ENCODE assay signal across 28 cellular contexts in genomic region chr2:199370150-199370780, GRCh38.
DNase-seq lines count a peak whose midpoint lies in the region; ATAC-seq, FAIRE-seq and TF ChIP-seq lines count a peak whose summit lies in the region.
"Had no signal": no experiment of that assay in that cellular context is flagged by ENCODE, and none has a peak within 500 bp of the region (broad histone marks: within the 10 kb centered on the region; RNA-seq: fewer than 3 reads in every experiment).

No MANE protein-coding gene starts in this region.

- no peaks in the 10 kb centered on the region for H3K4me1 ChIP-seq in kidney (ENCODE audit: control insufficient read depth in 1 of 2, insufficient read depth in 1 of 2, low read depth in 1 of 2, low read length in 2 of 2)
- no peaks in the 10 kb centered on the region for H3K4me1 ChIP-seq in mammary epithelial cell (ENCODE audit: insufficient read depth, low read length)
- H3K4me1 ChIP-seq: lower lobe of right lung, spleen had no signal

- dilution Hi-C loops in mammary epithelial cell (cut with HindIII; ENCODE audit: low sequenced_read_pairs) = no loop called here

- no peak for FAIRE-seq in kidney (lab: Jason Lieb, UNC)
- FAIRE-seq: A204.1, islet of Langerhans, TTC549, urothelium cell line had no signal

- CTCF ChIA-PET in mammary epithelial cell (lab: Charles Lee; ENCODE audit: low non-redundant PET) = no interaction called here

- no peak overlapping the region for H3K4me2 ChIP-seq in mammary epithelial cell (ENCODE audit: insufficient read depth, low read depth, low read length)

- DNase-seq in A172 (ENCODE audit: low spot score) (peak; percentile 41), HFFc6 (peak; percentile 50), SK-N-DZ (ENCODE audit: low spot score) (peak; percentile 15), kidney tubule cell (ENCODE audit: low spot score) (peak; percentile 1), T-helper 1 cell (no peak), kidney (no peak), mammary epithelial cell (no peak)
- DNase-seq: activated CD4-positive, alpha-beta T cell treated with anti-CD3 and anti-CD28 coated beads, Interleukin-2, amount 10 ng/mL, durations not matched to agents 7 days and 5 days; activated CD8-positive, alpha-beta memory T cell treated with anti-CD3 and anti-CD28 coated beads, Interleukin-2, amount 50 U/mL, for 48 hours; amygdala; cerebellar nuclear complex; DMS 273 treated with DMSO at 0.1 percent for 48 hours; effector memory CD4-positive, alpha-beta T cell; lower lobe of right lung; MV-4-11; naive thymus-derived CD8-positive, alpha-beta T cell; NCI-H187; NCI-H510A treated with DMSO at 0.1 percent for 48 hours; spleen; stimulated activated CD4-positive, alpha-beta T cell treated with anti-CD3 and anti-CD28 coated beads, Interleukin-4, amount 100 ng/mL, for 4 hours had no signal

- no peaks in the 10 kb centered on the region for H3K9me3 Mint-ChIP-seq in HFFc6
- H3K9me3 Mint-ChIP-seq: activated CD4-positive, alpha-beta T cell treated with anti-CD3 and anti-CD28 coated beads, Interleukin-2, amount 10 ng/mL, durations not matched to agents 7 days and 5 days; CD14-positive monocyte; naive thymus-derived CD8-positive, alpha-beta T cell had no signal

- no peak for ATAC-seq in GM21825 (IDR thresholded peaks at IDR 0.05; ENCODE audit: unreplicated experiment)
- ATAC-seq: lower lobe of right lung; naive thymus-derived CD8-positive, alpha-beta T cell; Right ventricle myocardium inferior had no signal

- no peaks in the 10 kb centered on the region for H3K36me3 ChIP-seq in kidney (ENCODE audit: control insufficient read depth in 1 of 2, insufficient read depth in 2 of 2, low read length in 2 of 2)
- H3K36me3 ChIP-seq in mammary epithelial cell (ENCODE audit: insufficient read depth, low read length) = no peaks in the 10 kb centered on the region
- H3K36me3 ChIP-seq: lower lobe of right lung, spleen had no signal

- H3K36me3 Mint-ChIP-seq in HFFc6 (ENCODE audit: low read depth) = peaks cover 29% of the 10 kb centered on the region
- H3K36me3 Mint-ChIP-seq: CD14-positive monocyte; naive thymus-derived CD8-positive, alpha-beta T cell had no signal

- H3K4me3 ChIP-seq in kidney (ENCODE audit: low read length in 2 of 2) (no peak overlapping the region), mammary epithelial cell (replicated peaks in 1 of 3; ENCODE audit: insufficient read depth in 1 of 3, low read depth in 2 of 3, low read length in 3 of 3) (no peak overlapping the region)
- H3K4me3 ChIP-seq: lower lobe of right lung, spleen had no signal

- no peak overlapping the region for H3K4me3 Mint-ChIP-seq in HFFc6
- H3K4me3 Mint-ChIP-seq: activated CD4-positive, alpha-beta T cell treated with anti-CD3 and anti-CD28 coated beads, Interleukin-2, amount 10 ng/mL, durations not matched to agents 7 days and 5 days; CD14-positive monocyte; naive thymus-derived CD8-positive, alpha-beta T cell had no signal

- H3K27ac Mint-ChIP-seq in HFFc6 = peak overlapping the region; percentile 87
- H3K27ac Mint-ChIP-seq: activated CD4-positive, alpha-beta T cell treated with anti-CD3 and anti-CD28 coated beads, Interleukin-2, amount 10 ng/mL, durations not matched to agents 7 days and 5 days; CD14-positive monocyte; naive thymus-derived CD8-positive, alpha-beta T cell; progenitor cell of endocrine pancreas had no signal

- no peaks in the 10 kb centered on the region for H3K27me3 ChIP-seq in mammary epithelial cell (ENCODE audit: insufficient read depth, low read length)
- H3K27me3 ChIP-seq: spleen had no signal

- H3K9ac ChIP-seq in kidney (ENCODE audit: low read length in 2 of 2) (no peak overlapping the region), mammary epithelial cell (ENCODE audit: insufficient read depth, low read length) (no peak overlapping the region)

- intact Hi-C loops in kidney (cut with DNase I) = no loop called here
- intact Hi-C loops in mammary epithelial cell (cut with micrococcal nuclease) = no loop called here

- no peaks in the 10 kb centered on the region; the same call in 1 of the 2 replicates for H3K27me3 Mint-ChIP-seq in HFFc6 (ENCODE audit: insufficient read depth)
- H3K27me3 Mint-ChIP-seq: progenitor cell of endocrine pancreas had no signal

- in situ Hi-C loops in mammary epithelial cell (cut with MboI; ENCODE audit: low sequenced_read_pairs in 2 of 2) = no loop called here

- 48% methylated on average over 4 of the region's 6 CpGs for WGBS in mammary epithelial cell (ENCODE audit: low coverage, missing lambda C conversion rate)

- peaks cover 41% of the 10 kb centered on the region for H3K4me1 Mint-ChIP-seq in HFFc6 (ENCODE audit: low read depth)
- H3K4me1 Mint-ChIP-seq: activated CD4-positive, alpha-beta T cell treated with anti-CD3 and anti-CD28 coated beads, Interleukin-2, amount 10 ng/mL, durations not matched to agents 7 days and 5 days; CD14-positive monocyte; naive thymus-derived CD8-positive, alpha-beta T cell had no signal

- no peak overlapping the region for H3K27ac ChIP-seq in kidney (ENCODE audit: low read depth in 2 of 2, low read length in 2 of 2)
- no peak overlapping the region for H3K27ac ChIP-seq in mammary epithelial cell (ENCODE audit: insufficient read depth, low read depth, low read length)
- H3K27ac ChIP-seq: lower lobe of right lung, spleen had no signal

- TF ChIP-seq CTCF in HFFc6 (IDR thresholded peaks at IDR 0.05) (no peak), kidney (IDR thresholded peaks at IDR 0.05; ENCODE audit: borderline replicate concordance, extremely low read depth, insufficient read depth) (no peak), mammary epithelial cell (conservative IDR thresholded peaks at IDR 0.05 in 1 of 2, IDR thresholded peaks at IDR 0.05 in 1 of 2; ENCODE audit: extremely low read depth in 1 of 2, insufficient read depth in 1 of 2, low read depth in 1 of 2, low read length in 2 of 2) (no peak)

- H4K20me1 ChIP-seq in mammary epithelial cell (ENCODE audit: insufficient read depth, low read length) = no peaks in the 10 kb centered on the region

- H2AFZ ChIP-seq in mammary epithelial cell (ENCODE audit: low read depth, low read length) = no peak overlapping the region

- no TSS peak for BruUV-seq in mammary epithelial cell (replicated peaks; lab: Mats Ljungman, UMichigan)

- H3K9me3 ChIP-seq in kidney (ENCODE audit: control insufficient read depth in 1 of 2, low read length in 2 of 2) = no peaks in the 10 kb centered on the region
- no peaks in the 10 kb centered on the region for H3K9me3 ChIP-seq in mammary epithelial cell (replicated peaks; ENCODE audit: insufficient read depth, low read length)
- H3K9me3 ChIP-seq: lower lobe of right lung, spleen had no signal

- H3K79me2 ChIP-seq in mammary epithelial cell (ENCODE audit: insufficient read depth, low read length) = no peaks in the 10 kb centered on the region

Comparison
In these comparisons a context has a peak if more than half of its experiments do, and no peak if none do; other contexts are left out.
1. DNase-seq: peak in A172 (single experiment), HFFc6 (single experiment), SK-N-DZ (single experiment) and kidney tubule cell (single experiment); none in T-helper 1 cell (0 of 5), kidney (single experiment) and mammary epithelial cell (single experiment).